ENCODE assay signal across 18 cellular contexts in the genomic region with DNA sequence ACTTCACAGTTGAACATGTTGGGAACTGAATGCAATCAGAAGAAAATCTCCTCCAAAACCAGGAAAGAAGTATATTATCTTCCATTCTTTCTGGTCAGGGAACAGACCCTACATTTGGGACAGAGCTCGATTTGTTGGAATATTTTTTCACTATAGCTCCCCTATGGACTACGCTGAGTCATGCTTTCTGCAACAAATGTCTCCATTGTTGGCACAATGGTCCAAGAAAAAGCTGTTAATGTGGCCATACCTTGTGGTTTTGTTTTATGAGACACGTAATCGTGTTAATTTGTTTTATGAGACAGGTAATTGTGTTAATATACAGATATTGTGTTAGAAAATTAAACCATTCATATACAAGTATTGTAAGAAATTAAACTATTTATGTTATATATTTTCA.
DNase-seq lines count a peak whose midpoint lies in the region; ATAC-seq, FAIRE-seq and TF ChIP-seq lines count a peak whose summit lies in the region.
"Had no signal": no experiment of that assay in that cellular context is flagged by ENCODE, and none has a peak within 500 bp of the region (broad histone marks: within the 10 kb centered on the region; RNA-seq: fewer than 3 reads in every experiment).

No MANE protein-coding gene starts in this region.

- peaks cover 6% of the 10 kb centered on the region for H3K36me3 Mint-ChIP-seq in nephron progenitor cell (ENCODE audit: low read depth)

- no TSS peak for BruUV-seq in IMR-90 (replicated peaks; lab: Mats Ljungman, UMichigan)

- no peak overlapping the region for H3K18ac ChIP-seq in IMR-90 (ENCODE audit: low read depth, low read length)

- H3K9me1 ChIP-seq in IMR-90 (ENCODE audit: insufficient read depth, low read length) (no peaks in the 10 kb centered on the region), keratinocyte (ENCODE audit: control insufficient read depth, extremely low read depth, insufficient read depth, low read length) (no peaks in the 10 kb centered on the region)

- H3K4me2 ChIP-seq in A549 (no peak overlapping the region), IMR-90 (ENCODE audit: low read depth, low read length) (no peak overlapping the region), keratinocyte (ENCODE audit: control insufficient read depth, extremely low read depth, insufficient read depth, low read depth, low read length) (no peak overlapping the region)

- no peak for TF ChIP-seq EP300 in A549 (IDR thresholded peaks at IDR 0.05)

- no peaks in the 10 kb centered on the region for H3K79me1 ChIP-seq in IMR-90 (ENCODE audit: low read depth in 1 of 2, low read length in 2 of 2)

- dilution Hi-C loops in IMR-90 (cut with HindIII; ENCODE audit: low sequenced_read_pairs, unreplicated experiment) (no loop called here), keratinocyte (cut with MboI; ENCODE audit: extremely low pct_ligation_motif_present, low sequenced_read_pairs) (no loop called here)

- no peak overlapping the region for H2BK5ac ChIP-seq in IMR-90 (ENCODE audit: low read depth, low read length, poor library complexity, severe bottlenecking)

- POLR2A ChIA-PET in A549 (lab: Yijun Ruan, JAX) (no interaction called here), IMR-90 (lab: Charles Lee; ENCODE audit: unreplicated experiment) (no interaction called here)

- H4K20me1 ChIP-seq in IMR-90 (ENCODE audit: insufficient read depth, low read length) (no peaks in the 10 kb centered on the region), keratinocyte (ENCODE audit: control insufficient read depth, extremely low read depth, insufficient read depth, low read length) (no peaks in the 10 kb centered on the region)

- H3K27ac ChIP-seq in A549 (no peak overlapping the region), IMR-90 (ENCODE audit: insufficient read depth, low read length) (no peak overlapping the region), keratinocyte (ENCODE audit: control insufficient read depth, insufficient read depth, low read length) (no peak overlapping the region)

- H3K56ac ChIP-seq in IMR-90 (ENCODE audit: extremely low read depth, insufficient read depth, low read length): no peak overlapping the region

- H3K9ac ChIP-seq in IMR-90 (ENCODE audit: low read depth, low read length) (no peak overlapping the region), keratinocyte (ENCODE audit: control insufficient read depth, extremely low read depth, insufficient read depth, low read length) (no peak overlapping the region)

- no peak overlapping the region for H4K8ac ChIP-seq in IMR-90 (ENCODE audit: low read depth in 2 of 2, low read length in 2 of 2)

- intact Hi-C loops in IMR-90 (cut with micrococcal nuclease): no loop called here

- H3K9me3 Mint-ChIP-seq in nephron progenitor cell: peaks cover 13% of the 10 kb centered on the region

- TF ChIP-seq CTCF in A549 (IDR thresholded peaks at IDR 0.05) (no peak), IMR-90 (conservative IDR thresholded peaks at IDR 0.05; ENCODE audit: low read depth, low read length) (no peak), keratinocyte (optimal IDR thresholded peaks at IDR 0.05 in 1 of 3, IDR thresholded peaks at IDR 0.05 in 1 of 3, conservative IDR thresholded peaks at IDR 0.05 in 1 of 3; ENCODE audit: extremely low read depth in 1 of 3, insufficient read depth in 2 of 3, low read length in 3 of 3) (no peak), nephron progenitor cell (IDR thresholded peaks at IDR 0.05) (no peak)

- H3K79me2 ChIP-seq in keratinocyte (ENCODE audit: control insufficient read depth, insufficient read depth, low read length): no peaks in the 10 kb centered on the region

- no peak overlapping the region for H2BK20ac ChIP-seq in IMR-90 (ENCODE audit: low read depth, low read length)

- no peak overlapping the region for H2BK120ac ChIP-seq in IMR-90 (ENCODE audit: low read depth, low read length)

- H3K27me3 ChIP-seq in IMR-90 (ENCODE audit: control insufficient read depth, insufficient read depth, low read length) (no peaks in the 10 kb centered on the region), keratinocyte (ENCODE audit: control insufficient read depth, extremely low read depth, insufficient read depth, low read length) (no peaks in the 10 kb centered on the region)

- no peak overlapping the region for H3K23ac ChIP-seq in IMR-90 (ENCODE audit: low read depth, low read length)

- no peak overlapping the region for H4K5ac ChIP-seq in IMR-90 (ENCODE audit: low read depth, low read length)

- H3K4ac ChIP-seq in IMR-90 (ENCODE audit: low read depth, low read length): no peak overlapping the region

- FAIRE-seq in A549 (lab: Jason Lieb, UNC) (no peak), colon (lab: Jason Lieb, UNC) (peak; percentile 75), keratinocyte (lab: Jason Lieb, UNC) (peak; percentile 56)
- FAIRE-seq: D721Med, G401.6, GM19239 had no signal

- TF ChIP-seq POLR2A in A549 (IDR thresholded peaks at IDR 0.05; ENCODE audit: low read length): no peak
- no peak for TF ChIP-seq POLR2A in IMR-90 (IDR thresholded peaks at IDR 0.05; ENCODE audit: low read depth, low read length)

- H3K4me3 Mint-ChIP-seq in nephron progenitor cell: no peak overlapping the region
- H3K4me3 Mint-ChIP-seq: B cell; CD4-positive, alpha-beta T cell had no signal

- no peak overlapping the region for H3K14ac ChIP-seq in IMR-90 (replicated peaks; ENCODE audit: low read depth, low read length)

- H3K9me3 ChIP-seq in A549 (peaks cover 18% of the 10 kb centered on the region), IMR-90 (ENCODE audit: control insufficient read depth, insufficient read depth, low read length) (peaks cover 6% of the 10 kb centered on the region), keratinocyte (ENCODE audit: control insufficient read depth, low read depth, low read length) (no peaks in the 10 kb centered on the region)

- TF ChIP-seq RAD21 in A549 (conservative IDR thresholded peaks at IDR 0.05 in 1 of 2, IDR thresholded peaks at IDR 0.05 in 1 of 2): no peak
- no peak for TF ChIP-seq RAD21 in IMR-90 (IDR thresholded peaks at IDR 0.05; ENCODE audit: low read length)

- WGBS in A549 (ENCODE audit: missing lambda C conversion rate): 85% methylated on average over 4 of the region's 4 CpGs
- WGBS in IMR-90 (ENCODE audit: extremely low coverage in 2 of 2, insufficient read length in 1 of 2), 2 experiments: no CpG with 5 or more reads among the region's 4 CpGs

- H2BK15ac ChIP-seq in IMR-90 (ENCODE audit: low read depth, low read length): no peak overlapping the region

- H2AK5ac ChIP-seq in IMR-90 (ENCODE audit: low read depth, low read length): no peak overlapping the region

- H3K4me3 ChIP-seq in A549: no peak overlapping the region
- no peak overlapping the region for H3K4me3 ChIP-seq in IMR-90 (ENCODE audit: insufficient read depth, low read depth, low read length)
- H3K4me3 ChIP-seq in keratinocyte (ENCODE audit: control insufficient read depth in 2 of 3, extremely low read depth in 1 of 3, insufficient read depth in 2 of 3, low read depth in 1 of 3, low read length in 3 of 3): no peak overlapping the region

- H3K27me3 Mint-ChIP-seq in nephron progenitor cell (ENCODE audit: low read depth, poor library complexity): no peaks in the 10 kb centered on the region
- H3K27me3 Mint-ChIP-seq: B cell; CD4-positive, alpha-beta T cell had no signal

- CTCF ChIA-PET in A549 (lab: Yijun Ruan, JAX) (interaction anchor here (1.0 to 2.3 kb wide), 3 partner anchors 14 to 665 kb away, joined by 4 to 12 read pairs (median 4); no protein-coding TSS in a partner anchor), IMR-90 (lab: Yijun Ruan, JAX) (no interaction called here)

- H3K4me1 Mint-ChIP-seq in nephron progenitor cell: peaks cover 14% of the 10 kb centered on the region

- no peak overlapping the region for H4K91ac ChIP-seq in IMR-90 (ENCODE audit: insufficient read depth, low read depth, low read length)

- no peak overlapping the region for H3K27ac Mint-ChIP-seq in nephron progenitor cell
- H3K27ac Mint-ChIP-seq: B cell; CD4-positive, alpha-beta T cell had no signal

- H3K36me3 ChIP-seq in IMR-90 (ENCODE audit: control insufficient read depth, insufficient read depth, low read length) (no peaks in the 10 kb centered on the region), keratinocyte (ENCODE audit: control insufficient read depth in 2 of 2, extremely low read depth in 1 of 2, insufficient read depth in 2 of 2, low read length in 2 of 2) (no peaks in the 10 kb centered on the region)

- no peak for DNase-seq in A549 (ENCODE audit: low read depth in 1 of 2, low spot score in 1 of 2)
- no peak for DNase-seq in IMR-90
- no peak for DNase-seq in keratinocyte (ENCODE audit: low read depth, low spot score)
- DNase-seq in nephron progenitor cell: no peak
- DNase-seq in hepatic stellate cell (ENCODE audit: low spot score): no peak
- DNase-seq in stimulated activated CD8-positive, alpha-beta memory T cell treated with anti-CD3 and anti-CD28 coated beads, Interleukin-4, amount 100 ng/mL, for 48 hours: no peak
- DNase-seq: C1 segment of cervical spinal cord; CD4-positive, alpha-beta T cell; COR-L47; DMS153; DMS79 treated with DMSO at 0.1 percent for 48 hours; EL; HCEC 1CT had no signal

- no peaks in the 10 kb centered on the region for H3K4me1 ChIP-seq in A549
- no peaks in the 10 kb centered on the region for H3K4me1 ChIP-seq in IMR-90 (ENCODE audit: control insufficient read depth, insufficient read depth, low read length)
- peaks cover 2% of the 10 kb centered on the region for H3K4me1 ChIP-seq in keratinocyte (ENCODE audit: control insufficient read depth, extremely low read depth, insufficient read depth, low read length)

- in situ Hi-C loops in IMR-90 (cut with MboI; ENCODE audit: low sequenced_read_pairs): no loop called here

- no peak overlapping the region for H2AK9ac ChIP-seq in IMR-90 (replicated peaks; ENCODE audit: low read depth, low read length, poor library complexity)

- no peak overlapping the region for H2AFZ ChIP-seq in IMR-90 (replicated peaks; ENCODE audit: low read length, poor library complexity)
- no peak overlapping the region for H2AFZ ChIP-seq in keratinocyte (ENCODE audit: control insufficient read depth, low read length)

- ATAC-seq in A549 (no peak), IMR-90 (ENCODE audit: low read depth) (no peak)

TF ChIP-seq in A549, 52 proteins besides CTCF, POLR2A, EP300 and RAD21:
- TF ChIP-seq NFE2L2 (conservative IDR thresholded peaks at IDR 0.05; ENCODE audit: low read length) (0 out of 2 replicates have a peak, but pooled peaks have one; percentile 15), HEYL (CRISPR knock-in tag; IDR thresholded peaks at IDR 0.05) (no peak), MAFK (IDR thresholded peaks at IDR 0.05; ENCODE audit: partially characterized antibody) (peak; percentile 48)

TF ChIP-seq in IMR-90, 13 proteins besides CTCF, POLR2A, EP300 and RAD21:
- TF ChIP-seq NFE2L2 (IDR thresholded peaks at IDR 0.05; ENCODE audit: low read depth, low read length) (peak; percentile 61), MAZ (IDR thresholded peaks at IDR 0.05; ENCODE audit: borderline replicate concordance, low read depth, low read length) (no peak)
TF ChIP-seq in IMR-90: peak in this region for 1.
